13 cellular contexts compared by ENCODE assay signal in the genomic region with DNA sequence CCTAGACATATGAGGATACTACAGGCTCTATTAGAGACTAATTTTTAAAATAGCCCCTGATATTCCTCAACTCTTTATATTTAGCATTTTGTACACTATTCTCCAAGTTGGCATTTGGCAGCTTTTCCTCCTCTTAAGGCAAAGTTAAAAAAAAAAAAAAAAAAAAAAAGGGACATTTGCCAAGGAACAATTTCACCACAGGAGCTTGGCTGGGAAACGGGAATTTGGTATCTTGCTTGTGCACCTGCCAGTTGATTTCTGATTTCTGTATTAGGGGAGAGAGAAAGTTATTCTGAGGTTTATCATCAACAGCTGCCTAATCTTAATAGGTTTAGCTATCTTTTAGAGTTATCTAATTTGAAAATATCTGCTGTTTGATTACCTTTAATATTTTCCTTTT.
DNase-seq lines count a peak whose midpoint lies in the region; ATAC-seq, FAIRE-seq and TF ChIP-seq lines count a peak whose summit lies in the region.
"Had no signal": no experiment of that assay in that cellular context is flagged by ENCODE, and none has a peak within 500 bp of the region (broad histone marks: within the 10 kb centered on the region; RNA-seq: fewer than 3 reads in every experiment).

No MANE protein-coding gene starts in this region.

- 6% methylated on average over 1 of the region's 1 CpG for WGBS in right cardiac atrium
- 9 to 57% (median 41%) methylated on average over 1 of the region's 1 CpG for WGBS in small intestine, 3 donors
- 22 to 47% methylated on average over 1 of the region's 1 CpG for WGBS in testis, 2 donors

- H3K27ac ChIP-seq in right atrium auricular region: peak overlapping the region; percentile 40 to 74
- no peak overlapping the region for H3K27ac ChIP-seq in right cardiac atrium (ENCODE audit: low read length)
- H3K27ac ChIP-seq in OCI-LY3 (ENCODE audit: low read length): peak overlapping the region; percentile 11; the same call in 1 of the 2 replicates
- no peak overlapping the region for H3K27ac ChIP-seq in small intestine (ENCODE audit: low read depth in 1 of 2, low read length in 1 of 2)
- no peak overlapping the region for H3K27ac ChIP-seq in testis
- H3K27ac ChIP-seq: SJCRH30 had no signal

- no peak for TF ChIP-seq POLR2A in testis (IDR thresholded peaks at IDR 0.05)

- H3K4me1 ChIP-seq in right atrium auricular region (peaks cover 0 to 50% of the 10 kb centered on the region in 2 donors), right cardiac atrium (ENCODE audit: control insufficient read depth, insufficient read depth, low read length) (peaks cover 4% of the 10 kb centered on the region), OCI-LY3 (ENCODE audit: low read length) (peaks cover 20% of the 10 kb centered on the region), mucosa of stomach (ENCODE audit: control insufficient read depth, insufficient read depth, low read length) (peaks cover 8% of the 10 kb centered on the region), small intestine (ENCODE audit: control insufficient read depth in 2 of 2, insufficient read depth in 1 of 2, low read depth in 1 of 2, low read length in 1 of 2) (peaks cover 0 to 5% of the 10 kb centered on the region in 2 donors), testis (peaks cover 6% of the 10 kb centered on the region)

- TF ChIP-seq CTCF in right atrium auricular region (IDR thresholded peaks at IDR 0.05) (no peak), OCI-LY3 (IDR thresholded peaks at IDR 0.05; ENCODE audit: low read depth, low read length) (no peak), testis (IDR thresholded peaks at IDR 0.05) (no peak)

- H3K9ac ChIP-seq in OCI-LY3 (ENCODE audit: low read length): no peak overlapping the region
- peak overlapping the region; percentile 38 for H3K9ac ChIP-seq in mucosa of stomach (ENCODE audit: low read length)

- no peak for ATAC-seq in right cardiac atrium
- no peak for ATAC-seq in GM19467 (IDR thresholded peaks at IDR 0.05; ENCODE audit: unreplicated experiment)
- no peak for ATAC-seq in HG02623 (IDR thresholded peaks at IDR 0.05; ENCODE audit: unreplicated experiment)

- H3K4me2 ChIP-seq in OCI-LY3 (ENCODE audit: low read length): peak overlapping the region; percentile 27

- no peaks in the 10 kb centered on the region for H4K20me1 ChIP-seq in OCI-LY3 (ENCODE audit: insufficient read depth, low read length)

- intact Hi-C loops in right cardiac atrium (cut with DNase I): loop anchor here (5.0 to 10.0 kb wide), 4 partner anchors 58 to 588 kb away; no protein-coding TSS in a partner anchor
- intact Hi-C loops in testis (cut with DNase I; ENCODE audit: low total_unique reads): loop anchor here (10.0 kb wide), 1 partner anchor 588 kb away; no protein-coding TSS in a partner anchor

- no peak overlapping the region for H3K4me3 ChIP-seq in right atrium auricular region
- no peak overlapping the region for H3K4me3 ChIP-seq in right cardiac atrium (ENCODE audit: low read length)
- H3K4me3 ChIP-seq in OCI-LY3 (ENCODE audit: low read length): no peak overlapping the region
- H3K4me3 ChIP-seq in mucosa of stomach (ENCODE audit: low read length): no peak overlapping the region
- H3K4me3 ChIP-seq in small intestine (ENCODE audit: low read depth in 1 of 2, low read length in 2 of 2): no peak overlapping the region
- no peak overlapping the region for H3K4me3 ChIP-seq in testis
- H3K4me3 ChIP-seq: SJCRH30 had no signal

- H3K27me3 ChIP-seq in right atrium auricular region (no peaks in the 10 kb centered on the region), right cardiac atrium (ENCODE audit: control insufficient read depth, insufficient read depth) (no peaks in the 10 kb centered on the region), OCI-LY3 (ENCODE audit: low read depth, low read length) (no peaks in the 10 kb centered on the region), mucosa of stomach (ENCODE audit: control insufficient read depth, insufficient read depth, low read length) (no peaks in the 10 kb centered on the region), small intestine (ENCODE audit: control insufficient read depth in 2 of 2, insufficient read depth in 2 of 2, low read length in 2 of 2) (no peaks in the 10 kb centered on the region), testis (no peaks in the 10 kb centered on the region)
- H3K27me3 ChIP-seq: SJCRH30 had no signal

- H3K36me3 ChIP-seq in right atrium auricular region: no peaks in the 10 kb centered on the region
- no peaks in the 10 kb centered on the region for H3K36me3 ChIP-seq in OCI-LY3 (replicated peaks; ENCODE audit: low read depth, low read length)
- H3K36me3 ChIP-seq in mucosa of stomach (ENCODE audit: control insufficient read depth, insufficient read depth, low read length): no peaks in the 10 kb centered on the region
- no peaks in the 10 kb centered on the region for H3K36me3 ChIP-seq in small intestine (ENCODE audit: control insufficient read depth in 2 of 2, insufficient read depth in 2 of 2, low read length in 2 of 2)
- H3K36me3 ChIP-seq in testis (ENCODE audit: low read depth, missing control alignments): no peaks in the 10 kb centered on the region
- H3K36me3 ChIP-seq: SJCRH30 had no signal

- no peaks in the 10 kb centered on the region for H3K79me2 ChIP-seq in OCI-LY3 (ENCODE audit: low read length)

- H3K9me3 ChIP-seq in right atrium auricular region (no peaks in the 10 kb centered on the region), right cardiac atrium (ENCODE audit: control insufficient read depth, low read length) (no peaks in the 10 kb centered on the region), OCI-LY3 (ENCODE audit: insufficient read depth, low read length) (no peaks in the 10 kb centered on the region), mucosa of stomach (ENCODE audit: control insufficient read depth, low read length) (no peaks in the 10 kb centered on the region), small intestine (ENCODE audit: control insufficient read depth, low read depth) (no peaks in the 10 kb centered on the region), testis (no peaks in the 10 kb centered on the region)

- DNase-seq in right atrium auricular region (ENCODE audit: low spot score): no peak
- no peak for DNase-seq in right cardiac atrium
- no peak for DNase-seq in small intestine
- no peak for DNase-seq in testis
- DNase-seq: activated CD4-positive, alpha-beta T cell treated with anti-CD3 and anti-CD28 coated beads for 1 hour; activated CD8-positive, alpha-beta memory T cell treated with anti-CD3 and anti-CD28 coated beads, Interleukin-2, amount 10 ng/mL, durations not matched to agents 7 days and 5 days; natural killer cell; stimulated activated CD4-positive, alpha-beta T cell treated with anti-CD3 and anti-CD28 coated beads, Interleukin-4, amount 100 ng/mL, for 1 hour had no signal

- no peak overlapping the region for H2AFZ ChIP-seq in OCI-LY3 (ENCODE audit: low read depth, low read length)

- no peak for FAIRE-seq in small intestine (lab: Jason Lieb, UNC)

Comparison
In these comparisons a context has a peak if more than half of its experiments do, and no peak if none do; other contexts are left out.
1. H3K27ac ChIP-seq: peak in right atrium auricular region (2 of 2) and OCI-LY3 (single experiment); none in right cardiac atrium (single experiment), small intestine (0 of 2) and testis (0 of 2).